ENCODE assay signal across 19 cellular contexts in the genomic region with DNA sequence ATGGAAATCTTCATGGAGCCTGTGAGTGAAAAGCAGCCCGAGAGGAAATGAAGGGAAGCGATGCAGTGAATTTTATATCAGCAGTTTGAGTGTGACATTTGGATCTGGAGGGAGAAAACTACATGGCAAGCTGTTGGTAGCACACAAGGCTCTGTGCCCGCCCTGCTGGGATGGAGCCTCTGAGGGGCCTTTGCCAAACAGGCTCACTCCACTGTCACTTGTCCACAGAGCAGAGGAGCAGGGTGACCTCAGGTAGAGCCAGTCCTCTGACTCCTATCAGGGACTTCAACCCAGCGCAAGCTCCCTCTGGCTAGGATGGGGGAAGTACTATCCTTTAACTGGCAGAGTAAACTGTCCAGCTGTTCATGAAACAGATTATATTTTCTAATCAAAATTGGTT. TPM values are rescaled to one million over a fixed set of nuclear protein-coding genes. Genes with fewer than 3 reads are reported as not detected.
"Had no signal": no experiment of that assay in that cellular context is flagged by ENCODE, and none has a peak within 500 bp of the region (broad histone marks: within the 10 kb centered on the region; RNA-seq: fewer than 3 reads in every experiment).

No MANE protein-coding gene starts in this region.

- H3K9me3 ChIP-seq: neutrophil, psoas muscle, right lobe of liver, tibial artery, upper lobe of right lung, vagina had no signal

- H3K27ac Mint-ChIP-seq: naive B cell; nephron; stimulated activated effector memory CD8-positive, alpha-beta T cell treated with anti-CD3 and anti-CD28 coated beads, Interleukin-12 subunit alpha, Interleukin-12 subunit beta, amount 100 ng/mL, for 72 hours had no signal

- H3K27ac ChIP-seq: hepatocyte, psoas muscle, right lobe of liver, tibial artery, upper lobe of right lung, vagina had no signal

- DNase-seq: dermis blood vessel endothelial cell; effector CD4-positive, alpha-beta T cell; foreskin melanocyte; kidney; left cardiac atrium; naive B cell; psoas muscle; retina; right lobe of liver; stimulated activated CD4-positive, alpha-beta T cell treated with anti-CD3 and anti-CD28 coated beads, Interleukin-4, amount 100 ng/mL, for 1 hour; stimulated activated CD8-positive, alpha-beta memory T cell treated with anti-CD3 and anti-CD28 coated beads, Interleukin-4, amount 100 ng/mL, for 48 hours; stimulated activated naive CD8-positive, alpha-beta T cell treated with anti-CD3 and anti-CD28 coated beads, Interleukin-15, Interleukin-2, amounts not matched to agents 100 U/mL and 50 U/mL, for 24 hours; tibial artery; upper lobe of right lung had no signal

- H3K4me3 ChIP-seq: hepatocyte, psoas muscle, right lobe of liver, tibial artery, upper lobe of right lung, vagina had no signal

- H3K4me3 Mint-ChIP-seq: naive B cell; nephron; stimulated activated effector memory CD8-positive, alpha-beta T cell treated with anti-CD3 and anti-CD28 coated beads, Interleukin-12 subunit alpha, Interleukin-12 subunit beta, amount 100 ng/mL, for 72 hours had no signal

- H3K9me3 Mint-ChIP-seq: naive B cell; nephron; stimulated activated effector memory CD8-positive, alpha-beta T cell treated with anti-CD3 and anti-CD28 coated beads, Interleukin-12 subunit alpha, Interleukin-12 subunit beta, amount 100 ng/mL, for 72 hours had no signal

- H3K36me3 Mint-ChIP-seq: stimulated activated effector memory CD8-positive, alpha-beta T cell treated with anti-CD3 and anti-CD28 coated beads, Interleukin-12 subunit alpha, Interleukin-12 subunit beta, amount 100 ng/mL, for 72 hours had no signal

- H3K36me3 ChIP-seq: neutrophil, right lobe of liver, tibial artery, upper lobe of right lung, vagina had no signal

- H3K27me3 Mint-ChIP-seq: naive B cell had no signal

- H3K4me1 ChIP-seq: psoas muscle, right lobe of liver, upper lobe of right lung, vagina had no signal

- ATAC-seq: left cardiac atrium; psoas muscle; right lobe of liver; stimulated activated effector memory CD8-positive, alpha-beta T cell treated with anti-CD3 and anti-CD28 coated beads, Interleukin-12 subunit alpha, Interleukin-12 subunit beta, amount 100 ng/mL, for 72 hours; stimulated activated naive CD8-positive, alpha-beta T cell treated with anti-CD3 and anti-CD28 coated beads, Interleukin-15, Interleukin-2, amounts not matched to agents 100 U/mL and 50 U/mL, for 24 hours; upper lobe of right lung had no signal

- H3K27me3 ChIP-seq: hepatocyte, neutrophil, right lobe of liver, upper lobe of right lung, vagina had no signal

RNA-seq across cellular contexts. Expression of gene PMFBP1, which starts 28.0 kb away (rescaled TPM):
- total RNA-seq: dermis blood vessel endothelial cell, vagina had no signal
